14 cellular contexts compared by ENCODE assay signal in the genomic region with DNA sequence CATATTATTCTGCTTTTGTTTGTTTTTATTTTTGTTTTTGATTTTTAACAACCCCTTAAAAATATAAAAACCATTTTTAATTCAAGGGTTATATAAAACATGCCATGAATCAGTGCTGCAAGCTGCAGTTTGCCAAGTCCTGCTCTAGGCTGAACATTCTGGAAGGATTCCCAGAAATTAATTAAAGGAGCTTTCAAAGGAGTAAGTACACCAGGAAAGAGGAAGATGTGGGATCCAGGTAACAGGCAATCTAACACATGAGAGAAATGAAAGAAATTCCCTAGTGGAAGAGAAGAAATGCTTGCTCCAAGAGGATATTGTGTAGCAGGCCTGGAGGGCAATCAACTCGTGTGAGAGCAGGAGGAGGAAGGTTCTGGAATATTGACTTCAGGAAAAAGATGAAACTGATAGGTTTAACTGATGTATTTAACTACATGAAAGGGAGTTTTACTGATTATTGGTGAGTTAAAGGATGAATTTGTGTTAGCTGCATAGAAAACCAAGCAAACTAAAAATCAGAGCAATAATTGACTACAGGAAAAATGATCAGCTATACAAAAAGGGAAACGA.
DNase-seq lines count a peak whose midpoint lies in the region; ATAC-seq and TF ChIP-seq lines count a peak whose summit lies in the region.
"Had no signal": no experiment of that assay in that cellular context is flagged by ENCODE, and none has a peak within 500 bp of the region (broad histone marks: within the 10 kb centered on the region; RNA-seq: fewer than 3 reads in every experiment).

No MANE protein-coding gene starts in this region.

- H3K9me3 Mint-ChIP-seq in mesothelial cell of epicardium, result peaks cover 7% of the 10 kb centered on the region
- H3K9me3 Mint-ChIP-seq in activated T-cell treated with anti-CD3 and anti-CD28 coated beads, Interleukin-2, amount 50 U/mL, for 24 hours, result no peaks in the 10 kb centered on the region
- H3K9me3 Mint-ChIP-seq: CD14-positive monocyte had no signal

- no peak for TF ChIP-seq CTCF in mesothelial cell of epicardium (IDR thresholded peaks at IDR 0.05; ENCODE audit: unreplicated experiment)

- peaks cover 19% of the 10 kb centered on the region for H3K4me1 Mint-ChIP-seq in mesothelial cell of epicardium
- no peaks in the 10 kb centered on the region for H3K4me1 Mint-ChIP-seq in activated T-cell treated with anti-CD3 and anti-CD28 coated beads, Interleukin-2, amount 50 U/mL, for 24 hours (ENCODE audit: low read depth)
- H3K4me1 Mint-ChIP-seq: CD14-positive monocyte had no signal

- DNase-seq in ELR (ENCODE audit: low read depth) (peak; percentile 28), NCI-H446 treated with DMSO at 0.1 percent for 48 hours (lab: John Stamatoyannopoulos, UW) (peak; percentile 67), dedifferentiated amniotic fluid mesenchymal stem cell (ENCODE audit: extremely low spot score) (peak; percentile 72), mesothelial cell of epicardium (ENCODE audit: low spot score in 2 of 2, unreplicated experiment in 2 of 2) (no peak), DMS 273 (lab: John Stamatoyannopoulos, UW; ENCODE audit: unreplicated experiment) (no peak)
- DNase-seq in activated T-cell treated with anti-CD3 and anti-CD28 coated beads, Interleukin-2, amount 50 U/mL, for 24 hours, result no peak
- no peak for DNase-seq in activated CD8-positive, alpha-beta memory T cell treated with anti-CD3 and anti-CD28 coated beads, Interleukin-2, amount 50 U/mL, for 48 hours
- DNase-seq: activated CD8-positive, alpha-beta memory T cell treated with anti-CD3 and anti-CD28 coated beads, Interleukin-2, amount 50 U/mL, for 4 hours; amniotic stem cell; NCI-H1930; OCI-M1; stimulated activated CD4-positive, alpha-beta T cell treated with anti-CD3 and anti-CD28 coated beads, Interleukin-15, amount 100 ng/mL, for 24 hours had no signal

- ATAC-seq in HG02642 (IDR thresholded peaks at IDR 0.05; ENCODE audit: poor library complexity, unreplicated experiment), result no peak

- no peaks in the 10 kb centered on the region for H3K27me3 Mint-ChIP-seq in mesothelial cell of epicardium (ENCODE audit: low read depth)
- no peaks in the 10 kb centered on the region for H3K27me3 Mint-ChIP-seq in activated T-cell treated with anti-CD3 and anti-CD28 coated beads, Interleukin-2, amount 50 U/mL, for 24 hours

- peaks cover 2% of the 10 kb centered on the region for H3K36me3 Mint-ChIP-seq in mesothelial cell of epicardium
- no peaks in the 10 kb centered on the region for H3K36me3 Mint-ChIP-seq in activated T-cell treated with anti-CD3 and anti-CD28 coated beads, Interleukin-2, amount 50 U/mL, for 24 hours (ENCODE audit: low read depth)
- H3K36me3 Mint-ChIP-seq: CD14-positive monocyte had no signal

- H3K4me3 Mint-ChIP-seq in mesothelial cell of epicardium, result no peak overlapping the region
- H3K4me3 Mint-ChIP-seq in activated T-cell treated with anti-CD3 and anti-CD28 coated beads, Interleukin-2, amount 50 U/mL, for 24 hours, result no peak overlapping the region
- H3K4me3 Mint-ChIP-seq: CD14-positive monocyte had no signal

- H3K27ac Mint-ChIP-seq in mesothelial cell of epicardium, result peak overlapping the region; percentile 67
- no peak overlapping the region for H3K27ac Mint-ChIP-seq in activated T-cell treated with anti-CD3 and anti-CD28 coated beads, Interleukin-2, amount 50 U/mL, for 24 hours
- H3K27ac Mint-ChIP-seq: CD14-positive monocyte had no signal

Comparison
In these comparisons a context has a peak if more than half of its experiments do, and no peak if none do; other contexts are left out.
1. DNase-seq: peak in ELR (single experiment), NCI-H446 treated with DMSO at 0.1 percent for 48 hours (single experiment) and dedifferentiated amniotic fluid mesenchymal stem cell (single experiment); none in mesothelial cell of epicardium (0 of 2), activated T-cell treated with anti-CD3 and anti-CD28 coated beads, Interleukin-2, amount 50 U/mL, for 24 hours (single experiment), activated CD8-positive, alpha-beta memory T cell treated with anti-CD3 and anti-CD28 coated beads, Interleukin-2, amount 50 U/mL, for 48 hours (single experiment) and DMS 273 (single experiment).